ENCODE assay signal across 26 cellular contexts in genomic region chr10:10431422-10432066, GRCh38.
"Had no signal": no experiment of that assay in that cellular context is flagged by ENCODE, and none has a peak within 500 bp of the region (broad histone marks: within the 10 kb centered on the region; RNA-seq: fewer than 3 reads in every experiment).

No MANE protein-coding gene starts in this region.

- H3K27ac Mint-ChIP-seq: activated B cell treated with CpG ODN at 0.5 μM for 24 hours; activated CD4-positive, alpha-beta T cell treated with anti-CD3 and anti-CD28 coated beads, Interleukin-2, amount 10 ng/mL, durations not matched to agents 24 days and 14 days; activated naive CD4-positive, alpha-beta T cell treated with anti-CD3 and anti-CD28 coated beads, Interleukin-2, amount 50 U/mL, for 72 hours; activated naive CD8-positive, alpha-beta T cell treated with anti-CD3 and anti-CD28 coated beads, Interleukin-2, amount 50 U/mL, for 24 hours; T-cell had no signal

- H3K36me3 Mint-ChIP-seq: activated naive CD4-positive, alpha-beta T cell treated with anti-CD3 and anti-CD28 coated beads, Interleukin-2, amount 50 U/mL, for 72 hours; T-cell had no signal

- H3K4me1 Mint-ChIP-seq: activated B cell treated with CpG ODN at 0.5 μM for 24 hours; activated CD4-positive, alpha-beta T cell treated with anti-CD3 and anti-CD28 coated beads, Interleukin-2, amount 10 ng/mL, durations not matched to agents 24 days and 14 days; activated naive CD8-positive, alpha-beta T cell treated with anti-CD3 and anti-CD28 coated beads, Interleukin-2, amount 50 U/mL, for 24 hours; T-cell had no signal

- H3K4me3 ChIP-seq: cardiac muscle cell had no signal

- H3K27me3 Mint-ChIP-seq: activated B cell treated with CpG ODN at 0.5 μM for 24 hours had no signal

- H3K4me3 Mint-ChIP-seq: activated B cell treated with CpG ODN at 0.5 μM for 24 hours; activated CD4-positive, alpha-beta T cell treated with anti-CD3 and anti-CD28 coated beads, Interleukin-2, amount 10 ng/mL, durations not matched to agents 24 days and 14 days; activated naive CD8-positive, alpha-beta T cell treated with anti-CD3 and anti-CD28 coated beads, Interleukin-2, amount 50 U/mL, for 24 hours; activated T-cell treated with anti-CD3 and anti-CD28 coated beads, Interleukin-2, amount 50 U/mL, for 4 hours; T-cell had no signal

- H3K9me3 Mint-ChIP-seq: activated CD4-positive, alpha-beta T cell treated with anti-CD3 and anti-CD28 coated beads, Interleukin-2, amount 10 ng/mL, durations not matched to agents 24 days and 14 days; activated naive CD4-positive, alpha-beta T cell treated with anti-CD3 and anti-CD28 coated beads, Interleukin-2, amount 50 U/mL, for 72 hours; activated T-cell treated with anti-CD3 and anti-CD28 coated beads, Interleukin-2, amount 50 U/mL, for 4 hours had no signal

- DNase-seq: activated B cell treated with CpG ODN at 0.5 μM for 24 hours; activated CD4-positive, alpha-beta T cell treated with anti-CD3 and anti-CD28 coated beads for 1 hour; activated CD4-positive, alpha-beta T cell treated with anti-CD3 and anti-CD28 coated beads, Interleukin-2, amount 10 ng/mL, durations not matched to agents 24 days and 14 days; activated CD4-positive, alpha-beta T cell treated with anti-CD3 and anti-CD28 coated beads, Interleukin-2, amount 50 U/mL, for 48 hours; activated CD8-positive, alpha-beta memory T cell treated with anti-CD3 and anti-CD28 coated beads for 24 hours; activated effector memory CD4-positive, alpha-beta T cell treated with anti-CD3 and anti-CD28 coated beads, Interleukin-2, amount 50 U/mL, for 16 hours; activated naive CD4-positive, alpha-beta T cell treated with Interleukin-2 at 50 U/mL for 16 hours; activated naive CD8-positive, alpha-beta T cell treated with anti-CD3 and anti-CD28 coated beads, Interleukin-2, amount 50 U/mL, for 24 hours; activated T-cell treated with anti-CD3 and anti-CD28 coated beads, Interleukin-2, amount 50 U/mL, for 4 hours; amniotic stem cell; brain microvascular endothelial cell; cerebellar nuclear complex; Kasumi-1; NCI-H146; NCI-H187 treated with DMSO at 0.1 percent for 48 hours; NCI-H2081 treated with DMSO at 0.1 percent for 48 hours; NCI-H2171; NCI-H2227 treated with DMSO at 0.1 percent for 48 hours; NCI-H446 treated with DMSO at 0.1 percent for 48 hours; NCI-H748 treated with DMSO at 0.1 percent for 48 hours; SIG-M5; T-cell; T-helper 2 cell; T1000 had no signal

- H3K27me3 ChIP-seq: brain microvascular endothelial cell, cardiac muscle cell had no signal

- H3K36me3 ChIP-seq: brain microvascular endothelial cell, cardiac muscle cell had no signal

- ATAC-seq: activated naive CD4-positive, alpha-beta T cell treated with anti-CD3 and anti-CD28 coated beads, Interleukin-2, amount 50 U/mL, for 72 hours; activated naive CD8-positive, alpha-beta T cell treated with anti-CD3 and anti-CD28 coated beads, Interleukin-2, amount 50 U/mL, for 24 hours; activated T-cell treated with anti-CD3 and anti-CD28 coated beads, Interleukin-2, amount 50 U/mL, for 4 hours; T-cell had no signal

- H3K27ac ChIP-seq: brain microvascular endothelial cell, cardiac muscle cell had no signal
